ENCODE assay signal across 22 cellular contexts in the genomic region with DNA sequence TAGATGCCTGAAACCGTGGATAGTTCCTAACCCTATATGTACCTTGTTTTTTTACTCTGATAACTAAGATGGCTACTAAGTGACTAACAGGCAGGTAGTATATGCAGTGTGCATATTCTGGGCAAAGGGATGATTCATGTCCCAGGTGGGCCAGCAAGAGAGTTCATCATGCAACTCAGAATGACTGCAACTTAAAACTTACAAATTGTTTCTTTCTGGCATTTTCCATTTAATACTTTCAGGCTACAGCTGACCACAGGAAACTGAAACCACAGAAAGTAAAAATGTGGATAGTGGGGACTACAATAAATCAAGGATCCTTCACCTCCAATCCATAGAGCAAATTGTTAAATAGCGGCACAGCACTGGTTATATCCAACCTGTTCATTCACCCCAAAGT.
"Had no signal": no experiment of that assay in that cellular context is flagged by ENCODE, and none has a peak within 500 bp of the region (broad histone marks: within the 10 kb centered on the region; RNA-seq: fewer than 3 reads in every experiment).

No MANE protein-coding gene starts in this region.

- H3K4me3 ChIP-seq: adrenal gland, body of pancreas, esophagus muscularis mucosa, heart right ventricle, lower lobe of right lung, right lobe of liver, skin epidermis, suprapubic skin, tibial nerve had no signal

- DNase-seq: activated CD4-positive, alpha-beta T cell treated with anti-CD3 and anti-CD28 coated beads for 1 hour; activated CD4-positive, alpha-beta T cell treated with anti-CD3 and anti-CD28 coated beads, Interleukin-2, amount 50 U/mL, for 1 hour; activated CD8-positive, alpha-beta memory T cell treated with anti-CD3 and anti-CD28 coated beads, Interleukin-2, amount 50 U/mL, for 4 hours; activated T-cell treated with anti-CD3 and anti-CD28 coated beads, Interleukin-2, amount 50 U/mL, for 24 hours; adrenal gland; body of pancreas; caudate nucleus; effector memory CD8-positive, alpha-beta T cell; heart right ventricle; lower lobe of right lung; naive thymus-derived CD4-positive, alpha-beta T cell; occipital lobe; right lobe of liver; stimulated activated CD4-positive, alpha-beta T cell treated with anti-CD3 and anti-CD28 coated beads, Interleukin-1b, Interleukin-23, amount 100 ng/mL, for 48 hours; stimulated activated naive CD8-positive, alpha-beta T cell treated with anti-CD3 and anti-CD28 coated beads, Interleukin-15, amount 100 ng/mL, for 72 hours; T-helper 1 cell had no signal

- H3K4me1 ChIP-seq: adrenal gland, body of pancreas, esophagus muscularis mucosa, heart right ventricle, lower lobe of right lung, right lobe of liver, suprapubic skin had no signal

- H3K27me3 ChIP-seq: adrenal gland, body of pancreas, esophagus muscularis mucosa, heart right ventricle, right lobe of liver, suprapubic skin, tibial nerve had no signal

- H3K27ac ChIP-seq: adrenal gland, body of pancreas, esophagus muscularis mucosa, heart right ventricle, lower lobe of right lung, right lobe of liver, skin epidermis, suprapubic skin, tibial nerve had no signal

- ATAC-seq: activated T-helper 17 cell treated with anti-CD3 and anti-CD28 coated beads, Interleukin-2, amount 50 U/mL, for 72 hours; body of pancreas; effector memory CD8-positive, alpha-beta T cell; heart right ventricle; lower lobe of right lung; naive thymus-derived CD4-positive, alpha-beta T cell; right lobe of liver; stimulated activated effector memory CD8-positive, alpha-beta T cell treated with anti-CD3 and anti-CD28 coated beads, Interleukin-12 subunit alpha, Interleukin-12 subunit beta, amount 100 ng/mL, for 72 hours; stimulated activated naive CD8-positive, alpha-beta T cell treated with anti-CD3 and anti-CD28 coated beads, Interleukin-15, amount 100 ng/mL, for 72 hours had no signal

- H3K9me3 ChIP-seq: adrenal gland, body of pancreas, esophagus muscularis mucosa, heart right ventricle, lower lobe of right lung, right lobe of liver, suprapubic skin, tibial nerve had no signal

- H3K36me3 ChIP-seq: adrenal gland, esophagus muscularis mucosa, heart right ventricle, lower lobe of right lung, right lobe of liver, suprapubic skin, tibial nerve had no signal
